In genomic region chr10:74039561-74040145, GRCh38 we compare ENCODE assay signal across 8 cellular contexts. TPM values are rescaled to one million over a fixed set of nuclear protein-coding genes. Genes with fewer than 3 reads are reported as not detected.
DNase-seq lines count a peak whose midpoint lies in the region; ATAC-seq and TF ChIP-seq lines count a peak whose summit lies in the region.

No MANE protein-coding gene starts in this region.

- no peak for TF ChIP-seq EP300 in sigmoid colon (IDR thresholded peaks at IDR 0.05)

- peak; percentile 18 for ATAC-seq in SK-N-SH treated with all-trans-retinoic acid at 6 μM for 48 hours
- no peak for ATAC-seq in HG02852 (IDR thresholded peaks at IDR 0.05; ENCODE audit: unreplicated experiment)
- no peak for ATAC-seq in GM21825 (IDR thresholded peaks at IDR 0.05; ENCODE audit: unreplicated experiment)

- 70 to 88% methylated on average over 5 of the region's 5 CpGs for WGBS in sigmoid colon, 2 donors

- peaks cover 0 to 20% (median 10%) of the 10 kb centered on the region in 4 donors for H3K36me3 ChIP-seq in sigmoid colon

- H3K4me3 ChIP-seq in sigmoid colon: no peak overlapping the region

- no peak for TF ChIP-seq CTCF in sigmoid colon (IDR thresholded peaks at IDR 0.05)

- peaks cover 0 to 63% (median 55%) of the 10 kb centered on the region in 4 donors for H3K4me1 ChIP-seq in sigmoid colon

- TF ChIP-seq POLR2A in sigmoid colon (IDR thresholded peaks at IDR 0.05): no peak

- H3K9me3 ChIP-seq in sigmoid colon: no peaks in the 10 kb centered on the region

- peak; percentile 26 for DNase-seq in GDM1 (lab: John Stamatoyannopoulos, UW)
- peak; percentile 53 for DNase-seq in foreskin melanocyte
- peak; percentile 81 for DNase-seq in sigmoid colon
- no peak for DNase-seq in stimulated activated naive CD4-positive, alpha-beta T cell (lab: John Stamatoyannopoulos, UW)
- DNase-seq in NCI-H1092 (lab: John Stamatoyannopoulos, UW): no peak

- no peaks in the 10 kb centered on the region for H3K27me3 ChIP-seq in sigmoid colon

- intact Hi-C loops in sigmoid colon (cut with DNase I): loop anchor here (5.0 kb wide), 1 partner anchor 38 kb away; no protein-coding TSS in a partner anchor

- H3K27ac ChIP-seq in sigmoid colon: peak overlapping the region; percentile 62 to 78 (median 75)

TF ChIP-seq in SK-N-SH treated with all-trans-retinoic acid at 6 μM for 48 hours, 23 proteins besides CTCF, POLR2A, EP300 and RAD21:
- no peak for TF ChIP-seq TSHZ2 (CRISPR knock-in tag; IDR thresholded peaks at IDR 0.05)
- no peak for TF ChIP-seq ESRRG (CRISPR knock-in tag; IDR thresholded peaks at IDR 0.05)
- TF ChIP-seq, protein P1, sequence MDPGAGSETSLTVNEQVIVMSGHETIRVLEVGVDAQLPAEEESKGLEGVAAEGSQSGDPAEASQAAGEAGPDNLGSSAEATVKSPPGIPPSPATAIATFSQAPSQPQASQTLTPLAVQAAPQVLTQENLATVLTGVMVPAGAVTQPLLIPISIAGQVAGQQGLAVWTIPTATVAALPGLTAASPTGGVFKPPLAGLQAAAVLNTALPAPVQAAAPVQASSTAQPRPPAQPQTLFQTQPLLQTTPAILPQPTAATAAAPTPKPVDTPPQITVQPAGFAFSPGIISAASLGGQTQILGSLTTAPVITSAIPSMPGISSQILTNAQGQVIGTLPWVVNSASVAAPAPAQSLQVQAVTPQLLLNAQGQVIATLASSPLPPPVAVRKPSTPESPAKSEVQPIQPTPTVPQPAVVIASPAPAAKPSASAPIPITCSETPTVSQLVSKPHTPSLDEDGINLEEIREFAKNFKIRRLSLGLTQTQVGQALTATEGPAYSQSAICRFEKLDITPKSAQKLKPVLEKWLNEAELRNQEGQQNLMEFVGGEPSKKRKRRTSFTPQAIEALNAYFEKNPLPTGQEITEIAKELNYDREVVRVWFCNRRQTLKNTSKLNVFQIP (CRISPR knock-in tag; IDR thresholded peaks at IDR 0.05; ENCODE audit: borderline replicate concordance, low read depth): no peak
- TF ChIP-seq ZNF70 (CRISPR knock-in tag; IDR thresholded peaks at IDR 0.05): no peak; the same call in 1 of the 2 replicates
- TF ChIP-seq, protein P2, sequence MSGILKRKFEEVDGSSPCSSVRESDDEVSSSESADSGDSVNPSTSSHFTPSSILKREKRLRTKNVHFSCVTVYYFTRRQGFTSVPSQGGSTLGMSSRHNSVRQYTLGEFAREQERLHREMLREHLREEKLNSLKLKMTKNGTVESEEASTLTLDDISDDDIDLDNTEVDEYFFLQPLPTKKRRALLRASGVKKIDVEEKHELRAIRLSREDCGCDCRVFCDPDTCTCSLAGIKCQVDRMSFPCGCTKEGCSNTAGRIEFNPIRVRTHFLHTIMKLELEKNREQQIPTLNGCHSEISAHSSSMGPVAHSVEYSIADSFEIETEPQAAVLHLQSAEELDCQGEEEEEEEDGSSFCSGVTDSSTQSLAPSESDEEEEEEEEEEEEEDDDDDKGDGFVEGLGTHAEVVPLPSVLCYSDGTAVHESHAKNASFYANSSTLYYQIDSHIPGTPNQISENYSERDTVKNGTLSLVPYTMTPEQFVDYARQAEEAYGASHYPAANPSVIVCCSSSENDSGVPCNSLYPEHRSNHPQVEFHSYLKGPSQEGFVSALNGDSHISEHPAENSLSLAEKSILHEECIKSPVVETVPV (CRISPR knock-in tag; IDR thresholded peaks at IDR 0.05): no peak
- no peak for TF ChIP-seq ZNF8 (CRISPR knock-in tag; IDR thresholded peaks at IDR 0.05)

RNA-seq across cellular contexts. Expression of gene VCL, which starts 41.7 kb away (rescaled TPM):
- 100 to 1,000 TPM; 179 to 451 (median 305) TPM for total RNA-seq in sigmoid colon
- 10 to 100 TPM in 1 of 3 donors, 1 to 10 TPM in 2; 6.2 to 47.4 (median 6.6) TPM for polyA plus RNA-seq in sigmoid colon

Comparison
In these comparisons a context has a peak if more than half of its experiments do, and no peak if none do; other contexts are left out.
1. DNase-seq: peak in GDM1 (single experiment), foreskin melanocyte (single experiment) and sigmoid colon (single experiment); none in stimulated activated naive CD4-positive, alpha-beta T cell (0 of 6) and NCI-H1092 (single experiment).